ENCODE assay signal across 8 cellular contexts in the genomic region with DNA sequence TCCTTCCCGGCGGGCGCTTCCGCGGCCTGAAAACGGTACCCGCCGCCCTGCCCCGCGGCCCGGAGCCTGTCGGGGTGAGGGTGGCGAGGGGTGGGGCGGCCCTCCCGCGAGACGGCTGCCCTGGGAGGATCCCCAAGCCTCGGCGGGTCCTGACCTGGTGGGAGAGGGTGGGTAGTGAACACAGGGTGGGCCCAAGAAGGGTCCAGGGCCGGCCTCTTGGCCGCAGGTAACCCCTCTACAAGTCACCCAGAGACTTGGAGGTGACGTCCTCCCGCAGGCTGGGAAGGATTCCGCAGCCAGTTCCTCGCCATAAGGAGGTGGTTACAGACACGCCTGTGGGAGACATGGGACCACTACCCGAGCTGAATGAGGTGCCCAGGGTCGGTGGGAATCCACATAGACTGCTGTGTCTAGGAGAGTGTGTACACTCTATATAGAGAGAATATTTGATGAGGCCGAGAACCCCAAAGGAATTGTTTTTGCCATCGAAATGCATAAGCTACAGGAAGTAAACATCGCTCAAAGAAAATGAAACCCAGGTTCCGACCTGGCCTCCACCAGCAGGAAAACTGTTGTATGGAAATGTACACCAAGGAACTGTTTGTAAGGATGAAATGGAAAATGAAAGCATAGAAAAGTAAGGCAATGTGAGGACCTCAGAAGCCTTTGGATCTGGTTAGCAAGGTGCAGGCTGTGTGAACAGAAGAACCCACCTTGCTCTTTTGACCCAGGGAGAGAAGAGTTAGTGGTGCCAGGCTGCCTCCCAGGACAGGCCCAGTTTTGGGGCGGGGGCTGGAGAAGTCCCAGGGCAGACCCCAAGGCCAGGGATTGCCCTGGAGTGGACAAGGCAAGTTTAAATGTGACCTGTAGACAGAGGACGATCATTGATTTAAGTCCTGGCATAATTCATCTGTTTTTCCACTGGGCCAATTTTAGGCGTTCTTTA. TPM values are rescaled to one million over a fixed set of nuclear protein-coding genes. Genes with fewer than 3 reads are reported as not detected.
A peak's percentile ranks its signal among the peaks of the same experiment; 100 is the strongest.
DNase-seq lines count a peak whose midpoint lies in the region; ATAC-seq, FAIRE-seq and TF ChIP-seq lines count a peak whose summit lies in the region.

No MANE protein-coding gene starts in this region.

- H3K9me3 ChIP-seq in endothelial cell of umbilical vein (replicated peaks; ENCODE audit: control insufficient read depth, insufficient read depth, low read length) (no peaks in the 10 kb centered on the region), mucosa of descending colon (no peaks in the 10 kb centered on the region), thyroid gland (no peaks in the 10 kb centered on the region)

- POLR2A ChIA-PET in endothelial cell of umbilical vein (lab: Charles Lee): no interaction called here

- H3K4me2 ChIP-seq in endothelial cell of umbilical vein (ENCODE audit: insufficient read depth, low read length): peak overlapping the region; percentile 86

- CTCF ChIA-PET in endothelial cell of umbilical vein (lab: Charles Lee): interaction anchor here (0.6 to 2.9 kb wide), 19 partner anchors 8 to 1318 kb away, joined by 3 to 26 read pairs (median 4); no protein-coding TSS in a partner anchor

- peak overlapping the region; percentile 88 for H3K9ac ChIP-seq in endothelial cell of umbilical vein (replicated peaks; ENCODE audit: extremely low read depth, insufficient read depth, low read length)

- WGBS in thyroid gland, 2 donors: 16 to 23% methylated on average over 12 to 18 of the region's 35 CpGs

- intact Hi-C loops in endothelial cell of umbilical vein (cut with micrococcal nuclease) (loop anchor here (1.0 kb wide), 2 partner anchors 61 to 255 kb away; a partner anchor contains a TSS), mucosa of descending colon (cut with DNase I, micrococcal nuclease) (no loop called here), thyroid gland (cut with DNase I) (no loop called here)

- H3K36me3 ChIP-seq in endothelial cell of umbilical vein (ENCODE audit: control insufficient read depth in 2 of 2, extremely low read depth in 1 of 2, insufficient read depth in 2 of 2, low read length in 2 of 2): no peaks in the 10 kb centered on the region
- H3K36me3 ChIP-seq in mucosa of descending colon (ENCODE audit: low read depth): no peaks in the 10 kb centered on the region
- no peaks in the 10 kb centered on the region for H3K36me3 ChIP-seq in thyroid gland

- ATAC-seq in GM19467 (IDR thresholded peaks at IDR 0.05; ENCODE audit: unreplicated experiment) (peak; percentile 19), HG03520 (IDR thresholded peaks at IDR 0.05; ENCODE audit: unreplicated experiment) (peak; percentile 22), mucosa of descending colon (peak; percentile 60)
- peak; percentile 25 to 34 for ATAC-seq in activated CD4-positive, CD25-positive, alpha-beta regulatory T cell treated with anti-CD3 and anti-CD28 coated beads, Interleukin-2, amount 50 U/mL, for 24 hours

- no peaks in the 10 kb centered on the region for H4K20me1 ChIP-seq in endothelial cell of umbilical vein (replicated peaks; ENCODE audit: control insufficient read depth, extremely low read depth, insufficient read depth, low read length)

- no peak for TF ChIP-seq CTCF in endothelial cell of umbilical vein (IDR thresholded peaks at IDR 0.05; ENCODE audit: extremely low read depth in 1 of 2, insufficient read depth in 1 of 2, low read depth in 1 of 2, low read length in 2 of 2)
- TF ChIP-seq CTCF in mucosa of descending colon (IDR thresholded peaks at IDR 0.05): no peak
- no peak for TF ChIP-seq CTCF in thyroid gland (IDR thresholded peaks at IDR 0.05)

- peak overlapping the region; percentile 95 for H2AFZ ChIP-seq in endothelial cell of umbilical vein (ENCODE audit: low read depth, low read length)

- H3K79me2 ChIP-seq in endothelial cell of umbilical vein (ENCODE audit: control insufficient read depth, insufficient read depth, low read length): peaks cover 18% of the 10 kb centered on the region

- H3K4me3 ChIP-seq in endothelial cell of umbilical vein (replicated peaks in 1 of 3; ENCODE audit: insufficient read depth in 1 of 3, low read depth in 1 of 3, low read length in 3 of 3) (peak overlapping the region; percentile 71 to 92 (median 91)), mucosa of descending colon (peak overlapping the region; percentile 99), thyroid gland (replicated peaks in 1 of 3) (peak overlapping the region; percentile 42 to 100 (median 99))

- DNase-seq in DMS53 (lab: John Stamatoyannopoulos, UW) (peak; percentile 69), endothelial cell of umbilical vein (ENCODE audit: low read depth, low spot score) (peak; percentile 53), mucosa of descending colon (peak; percentile 56 to 72 (median 67)), thyroid gland (peak; percentile 24), NCI-H226 (no peak)

- H3K27ac ChIP-seq in endothelial cell of umbilical vein (ENCODE audit: insufficient read depth, low read depth, low read length) (peak overlapping the region; percentile 66), thyroid gland (peak overlapping the region; percentile 82 to 94 (median 92))

- dilution Hi-C loops in endothelial cell of umbilical vein (cut with MboI; ENCODE audit: extremely low pct_ligation_motif_present, low sequenced_read_pairs): no loop called here

- no peaks in the 10 kb centered on the region for H3K9me1 ChIP-seq in endothelial cell of umbilical vein (replicated peaks; ENCODE audit: control insufficient read depth, extremely low read depth, insufficient read depth, low read length)

- H3K4me1 ChIP-seq in endothelial cell of umbilical vein (ENCODE audit: control insufficient read depth, extremely low read depth, insufficient read depth, low read length) (peaks cover 9% of the 10 kb centered on the region), mucosa of descending colon (ENCODE audit: low read depth) (peaks cover 13% of the 10 kb centered on the region), thyroid gland (peaks cover 0 to 3% of the 10 kb centered on the region in 2 donors)

- TSS peak; percentile 48 for BruUV-seq in endothelial cell of umbilical vein (replicated peaks; lab: Mats Ljungman, UMichigan)

- H3K27me3 ChIP-seq in endothelial cell of umbilical vein (ENCODE audit: control insufficient read depth in 2 of 2, insufficient read depth in 2 of 2, low read length in 2 of 2): no peaks in the 10 kb centered on the region
- H3K27me3 ChIP-seq in thyroid gland: no peaks in the 10 kb centered on the region

- FAIRE-seq in endothelial cell of umbilical vein (lab: Jason Lieb, UNC): peak; percentile 44

- TF ChIP-seq POLR2A in endothelial cell of umbilical vein (IDR thresholded peaks at IDR 0.05; ENCODE audit: low read depth, low read length): no peak
- TF ChIP-seq POLR2A in thyroid gland (IDR thresholded peaks at IDR 0.05): no peak

TF ChIP-seq in endothelial cell of umbilical vein, 7 proteins besides CTCF, POLR2A, EP300 and RAD21:
- TF ChIP-seq FOS (IDR thresholded peaks at IDR 0.05; ENCODE audit: borderline replicate concordance, insufficient read depth, low read length): no peak
- TF ChIP-seq POLR2AphosphoS5 (IDR thresholded peaks at IDR 0.05; ENCODE audit: insufficient read depth, low read depth, low read length): no peak
- no peak for TF ChIP-seq EZH2 (IDR thresholded peaks at IDR 0.05; ENCODE audit: borderline replicate concordance, low read depth, low read length, severe bottlenecking)
- no peak for TF ChIP-seq GATA2 (IDR thresholded peaks at IDR 0.05; ENCODE audit: insufficient read depth, insufficient read length, low read depth, low read length)

RNA-seq across cellular contexts. Expression of a gene that starts 0.7 kb away (rescaled TPM):
- total RNA-seq in endothelial cell of umbilical vein (79.9 and 94.2 TPM in 2 replicates), mucosa of descending colon (100 to 1,000 TPM in 2 of 3 donors, 10 to 100 TPM in 1; 92.1 to 148 (median 101) TPM), thyroid gland (10 to 100 TPM; 19.9 to 39.5 (median 26.8) TPM)
- 22.1 and 22.7 TPM in 2 replicates for polyA plus RNA-seq in endothelial cell of umbilical vein
- polyA plus RNA-seq in endothelial cell of umbilical vein (2011; cell fraction: cytosol; rRNA removed): 36.0 and 37.7 TPM in 2 replicates
- polyA plus RNA-seq in endothelial cell of umbilical vein (2011; cell fraction: nucleus; rRNA removed): 49.5 and 59.3 TPM in 2 replicates
- 88.5 and 140 TPM in 2 replicates for polyA plus RNA-seq in endothelial cell of umbilical vein (2012)
- polyA minus RNA-seq in endothelial cell of umbilical vein: 48.8 and 81.8 TPM in 2 replicates
- polyA minus RNA-seq in endothelial cell of umbilical vein (2011; cell fraction: cytosol; rRNA and poly(A)+ RNA removed): 11.4 TPM
- polyA minus RNA-seq in endothelial cell of umbilical vein (2011; cell fraction: nucleus; rRNA and poly(A)+ RNA removed): 17.2 and 24.6 TPM in 2 replicates
